8 cellular contexts compared by ENCODE assay signal in genomic region chr10:102419561-102420442, GRCh38. TPM values are rescaled to one million over a fixed set of nuclear protein-coding genes. Genes with fewer than 3 reads are reported as not detected.
DNase-seq lines count a peak whose midpoint lies in the region; ATAC-seq lines count a peak whose summit lies in the region.

No MANE protein-coding gene starts in this region.

- H3K27me3 ChIP-seq in effector memory CD4-positive, alpha-beta T cell (replicated peaks; ENCODE audit: control insufficient read depth, insufficient read depth, low read length, poor library complexity, severe bottlenecking): peaks cover 18% of the 10 kb centered on the region

- intact Hi-C loops in Right ventricle myocardium superior (cut with DNase I) (no loop called here), Right ventricle myocardium inferior (cut with DNase I) (loop anchor here (2.0 kb wide), 1 partner anchor 25 kb away; the partner anchor contains the start of gene NFKB2)

- peak overlapping the region; percentile 88 for H3K4me3 ChIP-seq in effector memory CD4-positive, alpha-beta T cell (ENCODE audit: insufficient read depth, low read depth, low read length, poor library complexity, severe bottlenecking)

- peaks cover 9% of the 10 kb centered on the region for H3K36me3 Mint-ChIP-seq in activated CD4-positive, alpha-beta memory T cell treated with anti-CD3 and anti-CD28 coated beads, Interleukin-2, amount 10 ng/mL, durations not matched to agents 7 days and 5 days (ENCODE audit: low read depth)
- no peaks in the 10 kb centered on the region for H3K36me3 Mint-ChIP-seq in stimulated activated naive CD8-positive, alpha-beta T cell treated with anti-CD3 and anti-CD28 coated beads, Interleukin-15, Interleukin-2, amounts not matched to agents 100 ng/mL and 50 ng/mL, for 24 hours (ENCODE audit: low read depth)

- peak overlapping the region; percentile 87 for H3K4me3 Mint-ChIP-seq in activated CD4-positive, alpha-beta memory T cell treated with anti-CD3 and anti-CD28 coated beads, Interleukin-2, amount 10 ng/mL, durations not matched to agents 7 days and 5 days
- peak overlapping the region; percentile 97 for H3K4me3 Mint-ChIP-seq in stimulated activated naive CD8-positive, alpha-beta T cell treated with anti-CD3 and anti-CD28 coated beads, Interleukin-15, Interleukin-2, amounts not matched to agents 100 ng/mL and 50 ng/mL, for 24 hours

- H3K4me1 ChIP-seq in effector memory CD4-positive, alpha-beta T cell (ENCODE audit: control insufficient read depth, insufficient read depth, low read length, poor library complexity, severe bottlenecking): peaks cover 37% of the 10 kb centered on the region

- CTCF ChIA-PET in activated CD4-positive, alpha-beta memory T cell treated with anti-CD3 and anti-CD28 coated beads, Interleukin-2, amount 10 ng/mL, durations not matched to agents 7 days and 5 days (lab: Charles Lee): interaction anchor here (0.7 to 6.6 kb wide), 14 partner anchors 9 to 250 kb away, joined by 3 to 58 read pairs (median 8); partner anchors contain the start of genes ACTR1A, C10orf95, CUEDC2 and SUFU

- no peaks in the 10 kb centered on the region for H3K9me3 ChIP-seq in effector memory CD4-positive, alpha-beta T cell (ENCODE audit: control insufficient read depth, low read length)

- POLR2A ChIA-PET in activated CD4-positive, alpha-beta memory T cell treated with anti-CD3 and anti-CD28 coated beads, Interleukin-2, amount 10 ng/mL, durations not matched to agents 7 days and 5 days (lab: Charles Lee): interaction anchor here (0.6 to 7.0 kb wide), 17 partner anchors 10 to 267 kb away, joined by 3 to 80 read pairs (median 8); partner anchors contain the start of genes C10orf95, CUEDC2, GBF1 and NFKB2

- peaks cover 40% of the 10 kb centered on the region for H3K4me1 Mint-ChIP-seq in activated CD4-positive, alpha-beta memory T cell treated with anti-CD3 and anti-CD28 coated beads, Interleukin-2, amount 10 ng/mL, durations not matched to agents 7 days and 5 days
- H3K4me1 Mint-ChIP-seq in stimulated activated naive CD8-positive, alpha-beta T cell treated with anti-CD3 and anti-CD28 coated beads, Interleukin-15, Interleukin-2, amounts not matched to agents 100 ng/mL and 50 ng/mL, for 24 hours (ENCODE audit: low read depth): peaks cover 41% of the 10 kb centered on the region

- peak; percentile 26 for ATAC-seq in Right ventricle myocardium superior (ENCODE audit: poor library complexity)
- no peak for ATAC-seq in Right ventricle myocardium inferior

- no peaks in the 10 kb centered on the region for H3K9me3 Mint-ChIP-seq in activated CD4-positive, alpha-beta memory T cell treated with anti-CD3 and anti-CD28 coated beads, Interleukin-2, amount 10 ng/mL, durations not matched to agents 7 days and 5 days
- no peaks in the 10 kb centered on the region for H3K9me3 Mint-ChIP-seq in stimulated activated naive CD8-positive, alpha-beta T cell treated with anti-CD3 and anti-CD28 coated beads, Interleukin-15, Interleukin-2, amounts not matched to agents 100 ng/mL and 50 ng/mL, for 24 hours

- peak overlapping the region; percentile 72 for H3K27ac ChIP-seq in effector memory CD4-positive, alpha-beta T cell (ENCODE audit: insufficient read depth, low read length, poor library complexity, severe bottlenecking)

- DNase-seq in Right ventricle myocardium superior (peak; percentile 69), Right ventricle myocardium inferior (ENCODE audit: missing footprints) (no peak), NCI-H345 treated with DMSO at 0.1 percent for 48 hours (lab: John Stamatoyannopoulos, UW; ENCODE audit: unreplicated experiment) (peak; percentile 53), midbrain (lab: John Stamatoyannopoulos, UW) (peak; percentile 87), HCEC 1CT (no peak)
- peak; percentile 77 for DNase-seq in activated CD4-positive, alpha-beta memory T cell treated with anti-CD3 and anti-CD28 coated beads, Interleukin-2, amount 10 ng/mL, durations not matched to agents 7 days and 5 days
- DNase-seq in effector memory CD4-positive, alpha-beta T cell: peak in 2 of 3 donors; percentile 38 to 58

- peaks cover 18% of the 10 kb centered on the region for H3K27me3 Mint-ChIP-seq in activated CD4-positive, alpha-beta memory T cell treated with anti-CD3 and anti-CD28 coated beads, Interleukin-2, amount 10 ng/mL, durations not matched to agents 7 days and 5 days
- peaks cover 24% of the 10 kb centered on the region for H3K27me3 Mint-ChIP-seq in stimulated activated naive CD8-positive, alpha-beta T cell treated with anti-CD3 and anti-CD28 coated beads, Interleukin-15, Interleukin-2, amounts not matched to agents 100 ng/mL and 50 ng/mL, for 24 hours

- H3K36me3 ChIP-seq in effector memory CD4-positive, alpha-beta T cell (ENCODE audit: control insufficient read depth, insufficient read depth, low read length): peaks cover 5% of the 10 kb centered on the region

- H3K27ac Mint-ChIP-seq in activated CD4-positive, alpha-beta memory T cell treated with anti-CD3 and anti-CD28 coated beads, Interleukin-2, amount 10 ng/mL, durations not matched to agents 7 days and 5 days: peak overlapping the region; percentile 90
- peak overlapping the region; percentile 90 for H3K27ac Mint-ChIP-seq in stimulated activated naive CD8-positive, alpha-beta T cell treated with anti-CD3 and anti-CD28 coated beads, Interleukin-15, Interleukin-2, amounts not matched to agents 100 ng/mL and 50 ng/mL, for 24 hours

RNA-seq across cellular contexts. Expression of gene FBXL15, which starts 0.8 kb away (rescaled TPM):
- total RNA-seq in Right ventricle myocardium superior: 9.4 TPM
- 8.4 TPM for total RNA-seq in Right ventricle myocardium inferior
- 10 to 100 TPM; 13.5 to 14.3 TPM for total RNA-seq in activated CD4-positive, alpha-beta memory T cell treated with anti-CD3 and anti-CD28 coated beads, Interleukin-2, amount 10 ng/mL, durations not matched to agents 7 days and 5 days

RNA-seq across cellular contexts. Expression of gene PSD, which starts 1.2 kb away (rescaled TPM):
- 0.89 TPM for total RNA-seq in Right ventricle myocardium superior
- total RNA-seq in Right ventricle myocardium inferior: 0.49 TPM
- 1 to 10 TPM; 1.4 TPM for total RNA-seq in activated CD4-positive, alpha-beta memory T cell treated with anti-CD3 and anti-CD28 coated beads, Interleukin-2, amount 10 ng/mL, durations not matched to agents 7 days and 5 days

RNA-seq across cellular contexts. Expression of gene CUEDC2, which starts 12.6 kb away (rescaled TPM):
- 73.8 TPM for total RNA-seq in Right ventricle myocardium superior
- total RNA-seq in Right ventricle myocardium inferior: 84.5 TPM
- 10 to 100 TPM; 60.9 to 64.5 TPM for total RNA-seq in activated CD4-positive, alpha-beta memory T cell treated with anti-CD3 and anti-CD28 coated beads, Interleukin-2, amount 10 ng/mL, durations not matched to agents 7 days and 5 days

RNA-seq across cellular contexts. Expression of gene NFKB2, which starts 24.3 kb away (rescaled TPM):
- 13.3 TPM for total RNA-seq in Right ventricle myocardium superior
- 15.1 TPM for total RNA-seq in Right ventricle myocardium inferior
- total RNA-seq in activated CD4-positive, alpha-beta memory T cell treated with anti-CD3 and anti-CD28 coated beads, Interleukin-2, amount 10 ng/mL, durations not matched to agents 7 days and 5 days: 100 to 1,000 TPM; 121 to 122 TPM

RNA-seq across cellular contexts. Expression of gene C10orf95, which starts 31.5 kb away (rescaled TPM):
- total RNA-seq in Right ventricle myocardium superior (not detected), Right ventricle myocardium inferior (not detected)
- total RNA-seq in activated CD4-positive, alpha-beta memory T cell treated with anti-CD3 and anti-CD28 coated beads, Interleukin-2, amount 10 ng/mL, durations not matched to agents 7 days and 5 days: under 1 TPM in 1 of 2 experiments, not detected in 1; 0.33 TPM

Comparison
In these comparisons a context has a peak if more than half of its experiments do, and no peak if none do; other contexts are left out.
1. DNase-seq: peak in Right ventricle myocardium superior (single experiment), NCI-H345 treated with DMSO at 0.1 percent for 48 hours (single experiment), activated CD4-positive, alpha-beta memory T cell treated with anti-CD3 and anti-CD28 coated beads, Interleukin-2, amount 10 ng/mL, durations not matched to agents 7 days and 5 days (single experiment), effector memory CD4-positive, alpha-beta T cell (2 of 3) and midbrain (single experiment); none in Right ventricle myocardium inferior (single experiment) and HCEC 1CT (single experiment).